In genomic region chrX:1564750-1565683, GRCh38 we compare ENCODE assay signal across 1 cellular context.
A peak's percentile ranks its signal among the peaks of the same experiment; 100 is the strongest.
TF ChIP-seq lines count a peak whose summit lies in the region.

No MANE protein-coding gene starts in this region.

TF ChIP-seq in GM12878, 131 proteins besides CTCF, POLR2A, EP300 and RAD21 (continued from another document):
- TF ChIP-seq, protein P1, sequence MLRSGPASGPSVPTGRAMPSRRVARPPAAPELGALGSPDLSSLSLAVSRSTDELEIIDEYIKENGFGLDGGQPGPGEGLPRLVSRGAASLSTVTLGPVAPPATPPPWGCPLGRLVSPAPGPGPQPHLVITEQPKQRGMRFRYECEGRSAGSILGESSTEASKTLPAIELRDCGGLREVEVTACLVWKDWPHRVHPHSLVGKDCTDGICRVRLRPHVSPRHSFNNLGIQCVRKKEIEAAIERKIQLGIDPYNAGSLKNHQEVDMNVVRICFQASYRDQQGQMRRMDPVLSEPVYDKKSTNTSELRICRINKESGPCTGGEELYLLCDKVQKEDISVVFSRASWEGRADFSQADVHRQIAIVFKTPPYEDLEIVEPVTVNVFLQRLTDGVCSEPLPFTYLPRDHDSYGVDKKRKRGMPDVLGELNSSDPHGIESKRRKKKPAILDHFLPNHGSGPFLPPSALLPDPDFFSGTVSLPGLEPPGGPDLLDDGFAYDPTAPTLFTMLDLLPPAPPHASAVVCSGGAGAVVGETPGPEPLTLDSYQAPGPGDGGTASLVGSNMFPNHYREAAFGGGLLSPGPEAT (IDR thresholded peaks at IDR 0.05; ENCODE audit: low read depth), result 0 out of 2 replicates have a peak, but pooled peaks have one; percentile 19
- TF ChIP-seq CBX5 (IDR thresholded peaks at IDR 0.05; ENCODE audit: low read depth), result 0 out of 2 replicates have a peak, but pooled peaks have one; percentile 29
- TF ChIP-seq, protein P2, sequence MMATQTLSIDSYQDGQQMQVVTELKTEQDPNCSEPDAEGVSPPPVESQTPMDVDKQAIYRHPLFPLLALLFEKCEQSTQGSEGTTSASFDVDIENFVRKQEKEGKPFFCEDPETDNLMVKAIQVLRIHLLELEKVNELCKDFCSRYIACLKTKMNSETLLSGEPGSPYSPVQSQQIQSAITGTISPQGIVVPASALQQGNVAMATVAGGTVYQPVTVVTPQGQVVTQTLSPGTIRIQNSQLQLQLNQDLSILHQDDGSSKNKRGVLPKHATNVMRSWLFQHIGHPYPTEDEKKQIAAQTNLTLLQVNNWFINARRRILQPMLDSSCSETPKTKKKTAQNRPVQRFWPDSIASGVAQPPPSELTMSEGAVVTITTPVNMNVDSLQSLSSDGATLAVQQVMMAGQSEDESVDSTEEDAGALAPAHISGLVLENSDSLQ (IDR thresholded peaks at IDR 0.05), result peak; percentile 89
- TF ChIP-seq SP1 (IDR thresholded peaks at IDR 0.05; ENCODE audit: low read depth, low read length), result no peak
TF ChIP-seq in GM12878: peak in this region for 6.
